Comparison of ENCODE assay signal across 8 cellular contexts in the genomic region with DNA sequence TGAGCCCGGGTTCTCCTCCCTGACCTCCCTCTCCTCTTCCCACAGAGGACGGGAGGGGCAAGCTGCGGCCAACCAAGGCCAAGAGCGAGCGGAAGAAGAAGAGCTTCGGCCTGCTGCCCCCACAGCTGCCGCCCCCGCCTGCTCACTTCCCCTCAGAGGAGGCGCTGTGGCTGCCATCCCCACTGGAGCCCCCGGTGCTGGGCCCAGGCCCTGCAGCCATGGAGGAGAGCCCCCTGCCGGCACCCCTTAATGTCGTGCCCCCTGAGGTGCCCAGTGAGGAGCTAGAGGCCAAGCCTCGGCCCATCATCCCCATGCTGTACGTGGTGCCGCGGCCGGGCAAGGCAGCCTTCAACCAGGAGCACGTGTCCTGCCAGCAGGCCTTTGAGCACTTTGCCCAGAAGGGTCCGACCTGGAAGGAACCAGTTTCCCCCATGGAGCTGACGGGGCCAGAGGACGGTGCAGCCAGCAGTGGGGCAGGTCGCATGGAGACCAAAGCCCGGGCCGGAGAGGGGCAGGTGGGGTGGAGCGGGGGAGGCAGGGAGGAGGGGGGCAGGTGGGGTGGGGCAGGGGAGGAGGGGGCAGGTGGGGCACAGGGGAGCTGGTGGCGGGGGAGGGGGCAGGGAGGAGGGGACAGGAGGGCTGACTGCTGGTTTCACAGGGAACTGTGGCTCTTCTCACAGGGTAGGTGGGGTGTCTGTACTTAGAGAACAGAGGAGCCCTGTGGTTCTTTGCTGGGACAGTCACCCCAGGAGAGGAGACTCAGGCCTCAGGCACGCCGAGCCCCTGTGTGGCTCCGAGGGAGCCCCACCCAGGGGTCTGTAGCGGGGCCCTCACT.
DNase-seq lines count a peak whose midpoint lies in the region; ATAC-seq and TF ChIP-seq lines count a peak whose summit lies in the region.

No MANE protein-coding gene starts in this region.

- H3K27me3 ChIP-seq in NT2/D1 (ENCODE audit: insufficient read depth, insufficient read length) (no peaks in the 10 kb centered on the region), mucosa of rectum (ENCODE audit: control insufficient read depth in 2 of 2, insufficient read depth in 2 of 2, low read length in 2 of 2) (no peaks in the 10 kb centered on the region), gastroesophageal sphincter (no peaks in the 10 kb centered on the region)

- no peak for TF ChIP-seq POLR2A in gastroesophageal sphincter (IDR thresholded peaks at IDR 0.05)

- H3K36me3 ChIP-seq in NT2/D1 (ENCODE audit: insufficient read depth, insufficient read length, low read length) (peaks cover 43% of the 10 kb centered on the region), mucosa of rectum (ENCODE audit: control insufficient read depth in 2 of 2, insufficient read depth in 2 of 2, low read length in 2 of 2) (peaks cover 11 to 23% of the 10 kb centered on the region in 2 donors), gastroesophageal sphincter (peaks cover 0 to 66% of the 10 kb centered on the region in 2 donors)

- DNase-seq in NT2/D1 (ENCODE audit: low read depth, low spot score), result no peak
- DNase-seq in NCI-H1436 (lab: John Stamatoyannopoulos, UW), result no peak
- no peak for DNase-seq in C1 segment of cervical spinal cord (lab: John Stamatoyannopoulos, UW)
- no peak for DNase-seq in LoVo (ENCODE audit: low spot score)

- no peak overlapping the region for H3K4me3 ChIP-seq in NT2/D1 (ENCODE audit: insufficient read length, low read depth)
- no peak overlapping the region for H3K4me3 ChIP-seq in mucosa of rectum (ENCODE audit: low read length in 2 of 2)
- H3K4me3 ChIP-seq in gastroesophageal sphincter, result no peak overlapping the region

- H3K9me3 ChIP-seq in NT2/D1 (ENCODE audit: insufficient read depth, low read length) (no peaks in the 10 kb centered on the region), mucosa of rectum (ENCODE audit: control insufficient read depth in 2 of 2, low read length in 2 of 2) (no peaks in the 10 kb centered on the region), gastroesophageal sphincter (no peaks in the 10 kb centered on the region)

- TF ChIP-seq CTCF in gastroesophageal sphincter (IDR thresholded peaks at IDR 0.05), result no peak

- no peak for TF ChIP-seq EP300 in gastroesophageal sphincter (IDR thresholded peaks at IDR 0.05)

- peak overlapping the region; percentile 1 to 77 for H3K27ac ChIP-seq in mucosa of rectum (ENCODE audit: low read depth in 2 of 2, low read length in 2 of 2)
- no peak overlapping the region for H3K27ac ChIP-seq in gastroesophageal sphincter

- H3K9ac ChIP-seq in NT2/D1 (ENCODE audit: insufficient read length, low read depth) (peak overlapping the region; percentile 24), mucosa of rectum (ENCODE audit: low read depth in 1 of 2, low read length in 2 of 2) (peak overlapping the region in 1 of 2 donors; percentile 56)

- ATAC-seq in GM18498 (IDR thresholded peaks at IDR 0.05; ENCODE audit: unreplicated experiment) (peak; percentile 40), GM21737 (IDR thresholded peaks at IDR 0.05; ENCODE audit: unreplicated experiment) (peak; percentile 31), gastroesophageal sphincter (no peak)

- 100% methylated on average over 1 of the region's 30 CpGs; no CpG with 5 or more reads in 1 of the 2 donors for WGBS in gastroesophageal sphincter (ENCODE audit: low coverage in 1 of 2), 2 donors

- peaks cover 44% of the 10 kb centered on the region for H3K4me1 ChIP-seq in NT2/D1 (ENCODE audit: insufficient read depth, insufficient read length)
- H3K4me1 ChIP-seq in mucosa of rectum (ENCODE audit: control insufficient read depth in 2 of 2, insufficient read depth in 2 of 2, low read length in 2 of 2), result peaks cover 0 to 2% of the 10 kb centered on the region in 2 donors
- H3K4me1 ChIP-seq in gastroesophageal sphincter, result peaks cover 0 to 29% (median 22%) of the 10 kb centered on the region in 3 donors

Comparison
In these comparisons a context has a peak if more than half of its experiments do, and no peak if none do; other contexts are left out.
1. H3K27ac ChIP-seq: peak in mucosa of rectum (2 of 2); none in gastroesophageal sphincter (0 of 4).